Comparison of ENCODE assay signal across 8 cellular contexts in the genomic region with DNA sequence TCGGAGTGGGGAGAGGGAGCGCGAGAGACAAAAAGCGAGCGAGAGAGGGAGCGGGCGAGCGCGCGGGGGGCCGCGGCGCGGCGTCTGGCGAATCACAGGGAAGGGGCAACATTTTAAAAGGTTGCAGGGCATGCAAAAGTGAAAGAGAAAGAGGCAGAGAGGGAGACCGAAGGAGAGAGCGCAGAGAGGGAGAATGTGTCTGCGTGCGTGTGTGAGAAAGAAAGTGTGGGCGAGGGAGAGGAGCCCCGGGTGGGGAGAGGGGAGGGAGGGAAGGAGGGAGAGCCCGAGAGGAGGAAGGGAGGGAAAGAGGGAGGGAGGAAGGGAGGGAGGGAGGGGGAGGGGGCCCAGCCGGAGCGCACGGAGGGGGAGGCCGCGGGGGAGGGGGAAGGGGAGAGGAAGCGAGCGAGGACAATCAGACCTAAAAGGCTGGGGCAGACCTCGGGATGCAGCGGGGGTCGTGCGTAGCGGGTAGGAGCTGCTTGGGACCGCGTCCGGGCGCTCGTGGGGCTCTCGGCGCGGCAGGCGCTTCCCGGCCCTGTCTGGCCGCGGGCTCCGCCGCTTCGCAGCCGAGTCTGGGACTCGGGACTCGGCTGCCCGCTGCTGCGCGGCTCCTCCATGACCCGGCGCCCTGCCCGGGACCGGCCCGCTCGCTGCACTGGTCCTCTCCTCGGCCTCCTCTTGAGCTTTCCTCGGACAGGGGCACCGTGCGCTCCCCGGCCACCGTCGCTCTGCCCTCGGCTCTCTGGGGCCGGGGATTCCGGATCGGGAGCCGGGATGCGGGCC. TPM values are rescaled to one million over a fixed set of nuclear protein-coding genes. Genes with fewer than 3 reads are reported as not detected.
DNase-seq lines count a peak whose midpoint lies in the region; ATAC-seq and TF ChIP-seq lines count a peak whose summit lies in the region.

No MANE protein-coding gene starts in this region.

- no peaks in the 10 kb centered on the region for H3K9me2 ChIP-seq in neural cell (ENCODE audit: insufficient read depth, low read length)

- no peaks in the 10 kb centered on the region for H4K20me1 ChIP-seq in neural cell (ENCODE audit: insufficient read depth)

- no peaks in the 10 kb centered on the region for H3F3A ChIP-seq in neural cell (ENCODE audit: insufficient read depth, low read length, poor library complexity, severe bottlenecking)

- no peak for TF ChIP-seq EP300 in neural cell (conservative IDR thresholded peaks at IDR 0.05; ENCODE audit: poor library complexity, severe bottlenecking)

- no peak for TF ChIP-seq RAD21 in neural cell (conservative IDR thresholded peaks at IDR 0.05)

- DNase-seq in GM06990 (ENCODE audit: extremely low read depth, insufficient read length) (peak; percentile 87), NCI-H1105 treated with DMSO at 0.1 percent for 48 hours (lab: John Stamatoyannopoulos, UW) (peak; percentile 88), esophagus squamous epithelium (lab: John Stamatoyannopoulos, UW) (no peak)
- peak; percentile 86 for DNase-seq in activated CD4-positive, alpha-beta T cell treated with anti-CD3 and anti-CD28 coated beads, Interleukin-2, amount 10 ng/mL, durations not matched to agents 24 days and 14 days

- H3K27ac ChIP-seq in 22Rv1: peak overlapping the region; percentile 99
- H3K27ac ChIP-seq in esophagus squamous epithelium: peak overlapping the region; percentile 92 to 99 (median 98)
- H3K27ac ChIP-seq in neural cell (ENCODE audit: low read length): no peak overlapping the region

- H3K9me3 ChIP-seq in esophagus squamous epithelium (no peaks in the 10 kb centered on the region), neural cell (ENCODE audit: low read length) (peaks cover 8% of the 10 kb centered on the region)

- no peaks in the 10 kb centered on the region for H3K79me2 ChIP-seq in neural cell (replicated peaks; ENCODE audit: insufficient read depth, low read length)

- no peak overlapping the region for H2AFZ ChIP-seq in neural cell (ENCODE audit: low read depth, low read length)

- peaks cover 10 to 94% (median 36%) of the 10 kb centered on the region in 3 donors for H3K4me1 ChIP-seq in esophagus squamous epithelium

- peaks cover 35% of the 10 kb centered on the region for H3K9me3 Mint-ChIP-seq in activated CD4-positive, alpha-beta T cell treated with anti-CD3 and anti-CD28 coated beads, Interleukin-2, amount 10 ng/mL, durations not matched to agents 24 days and 14 days

- H3K4me3 ChIP-seq in GM06990 (replicated peaks; ENCODE audit: low read depth, low read length): peak overlapping the region; percentile 73
- H3K4me3 ChIP-seq in esophagus squamous epithelium: peak overlapping the region; percentile 71 to 89 (median 78)
- peak overlapping the region; percentile 57 for H3K4me3 ChIP-seq in neural cell (ENCODE audit: low read length)

- H3K36me3 Mint-ChIP-seq in activated CD4-positive, alpha-beta T cell treated with anti-CD3 and anti-CD28 coated beads, Interleukin-2, amount 10 ng/mL, durations not matched to agents 24 days and 14 days (ENCODE audit: low read depth): peaks cover 27% of the 10 kb centered on the region

- H3K27me3 Mint-ChIP-seq in activated CD4-positive, alpha-beta T cell treated with anti-CD3 and anti-CD28 coated beads, Interleukin-2, amount 10 ng/mL, durations not matched to agents 24 days and 14 days: peaks cover 91% of the 10 kb centered on the region

- H3K4me2 ChIP-seq in neural cell (ENCODE audit: low read length): no peak overlapping the region

- peak overlapping the region; percentile 76 for H3K27ac Mint-ChIP-seq in activated CD4-positive, alpha-beta T cell treated with anti-CD3 and anti-CD28 coated beads, Interleukin-2, amount 10 ng/mL, durations not matched to agents 24 days and 14 days

- H3K27me3 ChIP-seq in GM06990 (replicated peaks; ENCODE audit: control insufficient read depth, insufficient read depth, low read length) (no peaks in the 10 kb centered on the region; the same call in 1 of the 2 replicates), esophagus squamous epithelium (peaks cover 0 to 99% (median 15%) of the 10 kb centered on the region in 4 donors), neural cell (ENCODE audit: insufficient read depth, low read depth, low read length) (peaks cover 99% of the 10 kb centered on the region)

- TF ChIP-seq POLR2A in esophagus squamous epithelium (IDR thresholded peaks at IDR 0.05): peak in 2 of 4 donors; percentile 26 to 48

- WGBS in esophagus squamous epithelium, 2 donors: 0% methylated on average over 23 to 27 of the region's 75 CpGs

- TF ChIP-seq CTCF in 22Rv1 (IDR thresholded peaks at IDR 0.05) (no peak), GM06990 (IDR thresholded peaks at IDR 0.05; ENCODE audit: insufficient read depth, low read length, poor library complexity, severe bottlenecking) (no peak), esophagus squamous epithelium (IDR thresholded peaks at IDR 0.05) (peak in 1 of 6 experiments; percentile 13), neural cell (IDR thresholded peaks at IDR 0.05; ENCODE audit: poor library complexity, severe bottlenecking) (no peak)

- H3K4me3 Mint-ChIP-seq in activated CD4-positive, alpha-beta T cell treated with anti-CD3 and anti-CD28 coated beads, Interleukin-2, amount 10 ng/mL, durations not matched to agents 24 days and 14 days: peak overlapping the region; percentile 92

- no peak overlapping the region for H3K9ac ChIP-seq in neural cell (ENCODE audit: low read length)

- no peaks in the 10 kb centered on the region for H3K36me3 ChIP-seq in GM06990 (ENCODE audit: control insufficient read depth, insufficient read depth, low read length)
- no peaks in the 10 kb centered on the region for H3K36me3 ChIP-seq in esophagus squamous epithelium
- no peaks in the 10 kb centered on the region for H3K36me3 ChIP-seq in neural cell (ENCODE audit: insufficient read depth, low read length)

- intact Hi-C loops in activated CD4-positive, alpha-beta T cell treated with anti-CD3 and anti-CD28 coated beads, Interleukin-2, amount 10 ng/mL, durations not matched to agents 24 days and 14 days (cut with micrococcal nuclease): loop anchor here (1.0 to 10.0 kb wide), 5 partner anchors 8 to 1978 kb away; partner anchors contain the start of genes GCM2 and SLC35B3
- intact Hi-C loops in esophagus squamous epithelium (cut with DNase I): no loop called here

- H3K4me1 Mint-ChIP-seq in activated CD4-positive, alpha-beta T cell treated with anti-CD3 and anti-CD28 coated beads, Interleukin-2, amount 10 ng/mL, durations not matched to agents 24 days and 14 days: peaks cover 33% of the 10 kb centered on the region

- ATAC-seq in HG02571 (IDR thresholded peaks at IDR 0.05; ENCODE audit: unreplicated experiment) (peak; percentile 55), HG02840 (IDR thresholded peaks at IDR 0.05; ENCODE audit: low FRiP score, unreplicated experiment) (no peak)

TF ChIP-seq in neural cell, 6 proteins besides CTCF, POLR2A, EP300 and RAD21:
- TF ChIP-seq EZH2 (IDR thresholded peaks at IDR 0.05; ENCODE audit: borderline replicate concordance, insufficient read depth, low read length, poor library complexity, severe bottlenecking) (peak; percentile 92), TAF1 (IDR thresholded peaks at IDR 0.05; ENCODE audit: low read depth) (no peak), MXI1 (conservative IDR thresholded peaks at IDR 0.05; ENCODE audit: poor library complexity, severe bottlenecking) (no peak), POLR2AphosphoS5 (IDR thresholded peaks at IDR 0.05) (no peak), SMC3 (conservative IDR thresholded peaks at IDR 0.05; ENCODE audit: poor library complexity) (no peak)
- TF ChIP-seq, protein P1, sequence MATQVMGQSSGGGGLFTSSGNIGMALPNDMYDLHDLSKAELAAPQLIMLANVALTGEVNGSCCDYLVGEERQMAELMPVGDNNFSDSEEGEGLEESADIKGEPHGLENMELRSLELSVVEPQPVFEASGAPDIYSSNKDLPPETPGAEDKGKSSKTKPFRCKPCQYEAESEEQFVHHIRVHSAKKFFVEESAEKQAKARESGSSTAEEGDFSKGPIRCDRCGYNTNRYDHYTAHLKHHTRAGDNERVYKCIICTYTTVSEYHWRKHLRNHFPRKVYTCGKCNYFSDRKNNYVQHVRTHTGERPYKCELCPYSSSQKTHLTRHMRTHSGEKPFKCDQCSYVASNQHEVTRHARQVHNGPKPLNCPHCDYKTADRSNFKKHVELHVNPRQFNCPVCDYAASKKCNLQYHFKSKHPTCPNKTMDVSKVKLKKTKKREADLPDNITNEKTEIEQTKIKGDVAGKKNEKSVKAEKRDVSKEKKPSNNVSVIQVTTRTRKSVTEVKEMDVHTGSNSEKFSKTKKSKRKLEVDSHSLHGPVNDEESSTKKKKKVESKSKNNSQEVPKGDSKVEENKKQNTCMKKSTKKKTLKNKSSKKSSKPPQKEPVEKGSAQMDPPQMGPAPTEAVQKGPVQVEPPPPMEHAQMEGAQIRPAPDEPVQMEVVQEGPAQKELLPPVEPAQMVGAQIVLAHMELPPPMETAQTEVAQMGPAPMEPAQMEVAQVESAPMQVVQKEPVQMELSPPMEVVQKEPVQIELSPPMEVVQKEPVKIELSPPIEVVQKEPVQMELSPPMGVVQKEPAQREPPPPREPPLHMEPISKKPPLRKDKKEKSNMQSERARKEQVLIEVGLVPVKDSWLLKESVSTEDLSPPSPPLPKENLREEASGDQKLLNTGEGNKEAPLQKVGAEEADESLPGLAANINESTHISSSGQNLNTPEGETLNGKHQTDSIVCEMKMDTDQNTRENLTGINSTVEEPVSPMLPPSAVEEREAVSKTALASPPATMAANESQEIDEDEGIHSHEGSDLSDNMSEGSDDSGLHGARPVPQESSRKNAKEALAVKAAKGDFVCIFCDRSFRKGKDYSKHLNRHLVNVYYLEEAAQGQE (IDR thresholded peaks at IDR 0.05; ENCODE audit: borderline replicate concordance): no peak
TF ChIP-seq in neural cell: peak in this region for 1.

RNA-seq across cellular contexts. Expression of gene TFAP2A, which starts 2.5 kb away (rescaled TPM):
- total RNA-seq in activated CD4-positive, alpha-beta T cell treated with anti-CD3 and anti-CD28 coated beads, Interleukin-2, amount 10 ng/mL, durations not matched to agents 24 days and 14 days: not detected in 2 replicates
- total RNA-seq in esophagus squamous epithelium: 10 to 100 TPM; 11.6 to 39.1 (median 29.9) TPM
- 0.78 TPM in 1 of 2 replicates, not detected in the other for polyA plus RNA-seq in neural cell
- polyA minus RNA-seq in neural cell: not detected in 2 replicates

Comparison
In these comparisons a context has a peak if more than half of its experiments do, and no peak if none do; other contexts are left out.
1. RNA of gene TFAP2A, which starts 2.5 kb away (total RNA-seq): 11.6 to 39.1 TPM in esophagus squamous epithelium; not detected in activated CD4-positive, alpha-beta T cell treated with anti-CD3 and anti-CD28 coated beads, Interleukin-2, amount 10 ng/mL, durations not matched to agents 24 days and 14 days; every median in the first group is over 10 times any median in the second.
2. Peak in every context shown above with its lines, with median percentiles within 50 percentile points of each other: H3K4me3 ChIP-seq.